ENCODE assay signal across 1 cellular context in the genomic region with DNA sequence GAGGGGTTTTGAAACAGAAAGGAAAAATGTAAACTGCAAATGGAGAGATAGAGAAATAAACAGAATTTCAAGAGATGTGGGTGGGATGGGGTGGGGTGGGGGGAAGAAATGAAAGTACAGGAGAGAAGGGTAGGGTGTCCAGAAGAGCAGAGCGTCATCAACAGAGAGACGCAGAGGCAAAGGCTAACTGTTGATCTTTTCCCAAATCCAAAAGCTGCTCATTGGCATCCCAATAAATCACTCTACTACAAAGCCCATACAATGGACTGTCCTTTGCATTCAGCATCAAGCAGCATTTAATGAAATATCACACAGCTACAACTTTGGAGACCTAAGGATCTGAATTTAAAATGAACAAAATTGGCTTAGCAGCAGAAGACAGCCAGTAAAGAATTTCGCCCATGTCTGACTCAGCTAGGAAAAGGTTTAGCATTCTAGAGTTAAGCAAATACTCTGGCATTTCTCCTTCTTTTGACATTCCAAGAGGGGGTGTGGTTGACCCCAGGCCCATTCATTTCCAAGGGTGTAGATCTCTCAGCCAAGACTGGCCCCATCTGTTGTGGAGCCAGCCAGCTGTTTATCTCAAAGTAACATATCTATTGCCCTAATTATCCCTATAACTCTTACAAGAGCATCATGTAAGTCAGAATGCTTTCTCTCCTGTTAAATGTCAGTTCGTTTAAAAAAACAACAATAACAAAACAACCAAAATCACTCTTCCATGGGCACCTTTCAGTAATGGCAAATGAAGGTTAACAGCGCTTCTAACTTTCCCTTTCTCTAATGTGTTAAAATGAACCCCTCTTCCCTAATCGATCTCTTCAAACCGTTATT.
TF ChIP-seq lines count a peak whose summit lies in the region.

No MANE protein-coding gene starts in this region.

TF ChIP-seq in GM23338, 12 proteins besides CTCF, POLR2A, EP300 and RAD21 (continued from another document):
- TF ChIP-seq, protein P1, sequence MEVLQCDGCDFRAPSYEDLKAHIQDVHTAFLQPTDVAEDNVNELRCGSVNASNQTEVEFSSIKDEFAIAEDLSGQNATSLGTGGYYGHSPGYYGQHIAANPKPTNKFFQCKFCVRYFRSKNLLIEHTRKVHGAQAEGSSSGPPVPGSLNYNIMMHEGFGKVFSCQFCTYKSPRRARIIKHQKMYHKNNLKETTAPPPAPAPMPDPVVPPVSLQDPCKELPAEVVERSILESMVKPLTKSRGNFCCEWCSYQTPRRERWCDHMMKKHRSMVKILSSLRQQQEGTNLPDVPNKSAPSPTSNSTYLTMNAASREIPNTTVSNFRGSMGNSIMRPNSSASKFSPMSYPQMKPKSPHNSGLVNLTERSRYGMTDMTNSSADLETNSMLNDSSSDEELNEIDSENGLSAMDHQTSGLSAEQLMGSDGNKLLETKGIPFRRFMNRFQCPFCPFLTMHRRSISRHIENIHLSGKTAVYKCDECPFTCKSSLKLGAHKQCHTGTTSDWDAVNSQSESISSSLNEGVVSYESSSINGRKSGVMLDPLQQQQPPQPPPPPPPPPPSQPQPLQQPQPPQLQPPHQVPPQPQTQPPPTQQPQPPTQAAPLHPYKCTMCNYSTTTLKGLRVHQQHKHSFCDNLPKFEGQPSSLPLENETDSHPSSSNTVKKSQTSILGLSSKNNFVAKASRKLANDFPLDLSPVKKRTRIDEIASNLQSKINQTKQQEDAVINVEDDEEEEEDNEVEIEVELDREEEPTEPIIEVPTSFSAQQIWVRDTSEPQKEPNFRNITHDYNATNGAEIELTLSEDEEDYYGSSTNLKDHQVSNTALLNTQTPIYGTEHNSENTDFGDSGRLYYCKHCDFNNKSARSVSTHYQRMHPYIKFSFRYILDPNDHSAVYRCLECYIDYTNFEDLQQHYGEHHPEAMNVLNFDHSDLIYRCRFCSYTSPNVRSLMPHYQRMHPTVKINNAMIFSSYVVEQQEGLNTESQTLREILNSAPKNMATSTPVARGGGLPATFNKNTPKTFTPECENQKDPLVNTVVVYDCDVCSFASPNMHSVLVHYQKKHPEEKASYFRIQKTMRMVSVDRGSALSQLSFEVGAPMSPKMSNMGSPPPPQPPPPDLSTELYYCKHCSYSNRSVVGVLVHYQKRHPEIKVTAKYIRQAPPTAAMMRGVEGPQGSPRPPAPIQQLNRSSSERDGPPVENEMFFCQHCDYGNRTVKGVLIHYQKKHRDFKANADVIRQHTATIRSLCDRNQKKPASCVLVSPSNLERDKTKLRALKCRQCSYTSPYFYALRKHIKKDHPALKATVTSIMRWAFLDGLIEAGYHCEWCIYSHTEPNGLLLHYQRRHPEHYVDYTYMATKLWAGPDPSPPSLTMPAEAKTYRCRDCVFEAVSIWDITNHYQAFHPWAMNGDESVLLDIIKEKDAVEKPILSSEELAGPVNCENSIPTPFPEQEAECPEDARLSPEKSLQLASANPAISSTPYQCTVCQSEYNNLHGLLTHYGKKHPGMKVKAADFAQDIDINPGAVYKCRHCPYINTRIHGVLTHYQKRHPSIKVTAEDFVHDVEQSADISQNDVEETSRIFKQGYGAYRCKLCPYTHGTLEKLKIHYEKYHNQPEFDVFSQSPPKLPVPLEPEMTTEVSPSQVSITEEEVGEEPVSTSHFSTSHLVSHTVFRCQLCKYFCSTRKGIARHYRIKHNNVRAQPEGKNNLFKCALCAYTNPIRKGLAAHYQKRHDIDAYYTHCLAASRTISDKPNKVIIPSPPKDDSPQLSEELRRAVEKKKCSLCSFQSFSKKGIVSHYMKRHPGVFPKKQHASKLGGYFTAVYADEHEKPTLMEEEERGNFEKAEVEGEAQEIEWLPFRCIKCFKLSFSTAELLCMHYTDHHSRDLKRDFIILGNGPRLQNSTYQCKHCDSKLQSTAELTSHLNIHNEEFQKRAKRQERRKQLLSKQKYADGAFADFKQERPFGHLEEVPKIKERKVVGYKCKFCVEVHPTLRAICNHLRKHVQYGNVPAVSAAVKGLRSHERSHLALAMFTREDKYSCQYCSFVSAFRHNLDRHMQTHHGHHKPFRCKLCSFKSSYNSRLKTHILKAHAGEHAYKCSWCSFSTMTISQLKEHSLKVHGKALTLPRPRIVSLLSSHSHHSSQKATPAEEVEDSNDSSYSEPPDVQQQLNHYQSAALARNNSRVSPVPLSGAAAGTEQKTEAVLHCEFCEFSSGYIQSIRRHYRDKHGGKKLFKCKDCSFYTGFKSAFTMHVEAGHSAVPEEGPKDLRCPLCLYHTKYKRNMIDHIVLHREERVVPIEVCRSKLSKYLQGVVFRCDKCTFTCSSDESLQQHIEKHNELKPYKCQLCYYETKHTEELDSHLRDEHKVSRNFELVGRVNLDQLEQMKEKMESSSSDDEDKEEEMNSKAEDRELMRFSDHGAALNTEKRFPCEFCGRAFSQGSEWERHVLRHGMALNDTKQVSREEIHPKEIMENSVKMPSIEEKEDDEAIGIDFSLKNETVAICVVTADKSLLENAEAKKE (CRISPR knock-in tag; IDR thresholded peaks at IDR 0.05) = no peak
- no peak for TF ChIP-seq EZH2 (IDR thresholded peaks at IDR 0.05; ENCODE audit: low read depth, unreplicated experiment)
- TF ChIP-seq POLR2AphosphoS5 (IDR thresholded peaks at IDR 0.05; ENCODE audit: low read depth) = no peak
TF ChIP-seq in GM23338: peak in this region for 0.
